Comparison of ENCODE assay signal across 8 cellular contexts in the genomic region with DNA sequence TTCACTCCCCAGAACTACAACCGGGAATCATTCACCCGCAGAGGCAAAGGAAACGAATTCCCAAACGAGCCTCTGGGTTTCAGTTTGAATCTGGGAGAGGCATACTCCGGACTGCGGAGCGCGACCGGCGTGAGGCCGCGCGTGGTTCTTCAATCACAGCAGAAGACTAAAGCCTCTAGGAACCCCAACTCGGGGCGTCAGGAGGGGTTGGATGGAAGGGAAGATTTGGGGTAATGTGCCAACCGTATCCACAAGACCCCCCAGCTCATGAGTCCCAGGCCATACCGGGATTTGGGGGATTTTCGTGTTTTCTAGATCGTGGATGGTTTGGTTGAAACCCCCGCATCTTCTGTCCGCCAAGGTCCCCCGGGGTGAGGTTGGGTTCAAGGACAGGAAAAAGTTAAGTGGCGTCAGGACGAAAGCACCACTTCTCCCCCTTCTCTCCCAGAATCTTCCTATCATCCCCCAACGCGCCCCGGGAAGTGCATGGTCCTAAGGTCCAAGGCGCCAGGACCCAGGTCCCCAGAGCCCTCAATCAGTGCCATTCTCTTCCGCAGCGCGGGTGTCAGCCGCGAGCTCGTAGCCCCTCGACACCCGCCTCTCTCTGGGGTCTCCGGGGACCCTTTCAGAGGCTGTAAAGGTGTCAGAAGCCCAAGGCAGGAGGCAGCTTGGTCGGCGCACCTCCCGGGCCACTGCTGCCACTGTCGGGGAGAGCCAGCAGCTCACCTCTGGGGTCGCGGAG. TPM values are rescaled to one million over a fixed set of nuclear protein-coding genes. Genes with fewer than 3 reads are reported as not detected.
DNase-seq lines count a peak whose midpoint lies in the region; ATAC-seq and TF ChIP-seq lines count a peak whose summit lies in the region.

No MANE protein-coding gene starts in this region.

- WGBS in lung, 2 donors = 1 to 2% methylated on average over 42 to 43 of the region's 43 CpGs

- no peak overlapping the region for H3K27ac Mint-ChIP-seq in central memory CD8-positive, alpha-beta T cell (ENCODE audit: low read depth)

- H3K27me3 Mint-ChIP-seq in central memory CD8-positive, alpha-beta T cell = peaks cover 72% of the 10 kb centered on the region

- no peak for TF ChIP-seq POLR2A in vagina (IDR thresholded peaks at IDR 0.05)

- intact Hi-C loops in Right ventricle myocardium inferior (cut with DNase I) = loop anchor here (2.0 to 5.0 kb wide), 2 partner anchors 435 to 498 kb away; no protein-coding TSS in a partner anchor
- intact Hi-C loops in cardiac septum (cut with DNase I) = loop anchor here (2.0 to 5.0 kb wide), 2 partner anchors 435 to 498 kb away; no protein-coding TSS in a partner anchor
- intact Hi-C loops in vagina (cut with DNase I) = loop anchor here (5.0 to 10.0 kb wide), 2 partner anchors 433 to 501 kb away; no protein-coding TSS in a partner anchor

- peak overlapping the region; percentile 79 for H3K4me3 Mint-ChIP-seq in central memory CD8-positive, alpha-beta T cell

- TF ChIP-seq CTCF in lung (IDR thresholded peaks at IDR 0.05; ENCODE audit: control extremely low read depth, extremely low read depth) (no peak), vagina (IDR thresholded peaks at IDR 0.05) (no peak)

- H3K27me3 ChIP-seq in lung (ENCODE audit: control insufficient read depth, insufficient read depth) (peaks cover 10% of the 10 kb centered on the region), vagina (no peaks in the 10 kb centered on the region)

- H3K27ac ChIP-seq in lung (ENCODE audit: low read depth in 1 of 2, low read length in 1 of 2) (no peak overlapping the region), vagina (peak overlapping the region; percentile 76)

- H3K4me1 Mint-ChIP-seq in central memory CD8-positive, alpha-beta T cell = peaks cover 31% of the 10 kb centered on the region

- ATAC-seq in Right ventricle myocardium inferior = no peak
- no peak for ATAC-seq in central memory CD8-positive, alpha-beta T cell (replicated peaks; ENCODE audit: extremely low read depth, poor library complexity, severe bottlenecking)
- ATAC-seq in lung (ENCODE audit: insufficient read depth, low FRiP score) = no peak
- no peak for ATAC-seq in GM21528 (IDR thresholded peaks at IDR 0.05; ENCODE audit: low FRiP score, unreplicated experiment)

- DNase-seq in Right ventricle myocardium inferior (ENCODE audit: missing footprints) = peak; percentile 56
- no peak for DNase-seq in cardiac septum (ENCODE audit: low spot score)
- peak in 1 of 2 donors; percentile 17 for DNase-seq in central memory CD8-positive, alpha-beta T cell (ENCODE audit: low spot score in 2 of 2)
- no peak for DNase-seq in lung (ENCODE audit: low spot score)
- DNase-seq in vagina (ENCODE audit: extremely low spot score in 2 of 2) = no peak
- DNase-seq in amniotic stem cell (lab: John Stamatoyannopoulos, UW) = no peak
- no peak for DNase-seq in 8988T

- peaks cover 16% of the 10 kb centered on the region for H3K36me3 Mint-ChIP-seq in central memory CD8-positive, alpha-beta T cell (ENCODE audit: insufficient read depth)

- no peaks in the 10 kb centered on the region for H3K36me3 ChIP-seq in lung (ENCODE audit: control insufficient read depth in 2 of 2, insufficient read depth in 2 of 2, low read length in 2 of 2)
- no peaks in the 10 kb centered on the region for H3K36me3 ChIP-seq in vagina

- no peaks in the 10 kb centered on the region for H3K9me3 Mint-ChIP-seq in central memory CD8-positive, alpha-beta T cell

- H3K4me3 ChIP-seq in lung = peak overlapping the region; percentile 33
- peak overlapping the region; percentile 58 to 70 for H3K4me3 ChIP-seq in vagina

- H3K9me3 ChIP-seq in lung (ENCODE audit: control insufficient read depth in 2 of 2, insufficient read depth in 1 of 2, low read length in 1 of 2) = peaks cover 0 to 2% of the 10 kb centered on the region in 2 donors
- H3K9me3 ChIP-seq in vagina = no peaks in the 10 kb centered on the region

- H3K4me1 ChIP-seq in lung (ENCODE audit: control insufficient read depth in 2 of 2, insufficient read depth in 2 of 2, low read length in 2 of 2) (peaks cover 0 to 28% of the 10 kb centered on the region in 2 donors), vagina (peaks cover 57% of the 10 kb centered on the region)

RNA-seq across cellular contexts. Expression of gene MKX, which starts 1.7 kb away (rescaled TPM):
- total RNA-seq in Right ventricle myocardium inferior (0.14 TPM), cardiac septum (0.16 TPM), lung (1 to 10 TPM; 2.0 to 3.5 TPM), vagina (2.2 TPM)
- polyA plus RNA-seq in lung = under 1 TPM; 0.50 to 0.83 TPM
